Comparison of ENCODE assay signal across 14 cellular contexts in genomic region chr3:72273615-72274014, GRCh38.
DNase-seq lines count a peak whose midpoint lies in the region; ATAC-seq, FAIRE-seq and TF ChIP-seq lines count a peak whose summit lies in the region.
"Had no signal": no experiment of that assay in that cellular context is flagged by ENCODE, and none has a peak within 500 bp of the region (broad histone marks: within the 10 kb centered on the region; RNA-seq: fewer than 3 reads in every experiment).

No MANE protein-coding gene starts in this region.

- DNase-seq in left ventricle myocardium inferior (no peak), left ventricle myocardium superior (no peak), cardiac fibroblast (ENCODE audit: low read depth in 2 of 2) (peak; percentile 78 to 86), left lung (no peak), DMS53 (lab: John Stamatoyannopoulos, UW) (no peak), testis (no peak), RCC 7860 (ENCODE audit: low spot score) (no peak)
- DNase-seq: effector CD8-positive, alpha-beta T cell; NCI-H1092 had no signal

- H3K27ac ChIP-seq in left ventricle myocardium inferior (replicated peaks) (peak overlapping the region; percentile 67), left lung (peak overlapping the region; percentile 33 to 71), testis (no peak overlapping the region)
- H3K27ac ChIP-seq: A549, right atrium auricular region had no signal

- WGBS in testis, 2 donors, result 71 to 73% methylated on average over 6 of the region's 6 CpGs

- H3K4me1 ChIP-seq in left ventricle myocardium inferior (peaks cover 65% of the 10 kb centered on the region), left lung (peaks cover 26 to 60% of the 10 kb centered on the region in 2 donors), testis (peaks cover 39% of the 10 kb centered on the region)

- TF ChIP-seq POLR2A in testis (IDR thresholded peaks at IDR 0.05), result no peak

- H3K4me3 ChIP-seq in left ventricle myocardium inferior (no peak overlapping the region), cardiac fibroblast (replicated peaks in 1 of 2; ENCODE audit: low read depth in 2 of 2, low read length in 2 of 2) (no peak overlapping the region), left lung (no peak overlapping the region), testis (no peak overlapping the region)
- H3K4me3 ChIP-seq: A549, GM12878, right atrium auricular region had no signal

- TF ChIP-seq CTCF in left ventricle myocardium inferior (IDR thresholded peaks at IDR 0.05; ENCODE audit: borderline replicate concordance), result no peak
- TF ChIP-seq CTCF in cardiac fibroblast (IDR thresholded peaks at IDR 0.05; ENCODE audit: low read depth, low read length), result no peak
- TF ChIP-seq CTCF in left lung (IDR thresholded peaks at IDR 0.05), result no peak
- TF ChIP-seq CTCF in testis (IDR thresholded peaks at IDR 0.05), result no peak

- H3K9me3 ChIP-seq in left ventricle myocardium inferior (replicated peaks) (no peaks in the 10 kb centered on the region), left lung (no peaks in the 10 kb centered on the region), testis (no peaks in the 10 kb centered on the region)
- H3K9me3 ChIP-seq: A549, right atrium auricular region had no signal

- ATAC-seq in left ventricle myocardium superior (no peak), left lung (peak; percentile 31), HG03442 (IDR thresholded peaks at IDR 0.05; ENCODE audit: unreplicated experiment) (no peak)

- intact Hi-C loops in left ventricle myocardium inferior (cut with micrococcal nuclease) (no loop called here), left ventricle myocardium superior (cut with micrococcal nuclease) (no loop called here), left lung (cut with DNase I) (no loop called here), testis (cut with DNase I; ENCODE audit: low total_unique reads) (no loop called here)

- H3K27me3 ChIP-seq in left ventricle myocardium inferior (ENCODE audit: low read depth) (no peaks in the 10 kb centered on the region), left lung (no peaks in the 10 kb centered on the region), testis (no peaks in the 10 kb centered on the region)
- H3K27me3 ChIP-seq: right atrium auricular region had no signal

- H3K36me3 ChIP-seq in left ventricle myocardium inferior, result no peaks in the 10 kb centered on the region
- no peaks in the 10 kb centered on the region for H3K36me3 ChIP-seq in left lung
- H3K36me3 ChIP-seq in testis (ENCODE audit: low read depth, missing control alignments), result no peaks in the 10 kb centered on the region
- H3K36me3 ChIP-seq: right atrium auricular region had no signal

- FAIRE-seq in RCC 7860 (lab: Jason Lieb, UNC), result no peak
- FAIRE-seq: A549, GM12878, islet of Langerhans had no signal

Comparison
In these comparisons a context has a peak if more than half of its experiments do, and no peak if none do; other contexts are left out.
1. DNase-seq: peak in cardiac fibroblast (2 of 2); none in left ventricle myocardium inferior (single experiment), left ventricle myocardium superior (single experiment), left lung (0 of 2), DMS53 (single experiment), testis (single experiment) and RCC 7860 (single experiment).
2. H3K27ac ChIP-seq: peak in left ventricle myocardium inferior (single experiment) and left lung (2 of 2); none in testis (0 of 2).